ENCODE assay signal across 12 cellular contexts in the genomic region with DNA sequence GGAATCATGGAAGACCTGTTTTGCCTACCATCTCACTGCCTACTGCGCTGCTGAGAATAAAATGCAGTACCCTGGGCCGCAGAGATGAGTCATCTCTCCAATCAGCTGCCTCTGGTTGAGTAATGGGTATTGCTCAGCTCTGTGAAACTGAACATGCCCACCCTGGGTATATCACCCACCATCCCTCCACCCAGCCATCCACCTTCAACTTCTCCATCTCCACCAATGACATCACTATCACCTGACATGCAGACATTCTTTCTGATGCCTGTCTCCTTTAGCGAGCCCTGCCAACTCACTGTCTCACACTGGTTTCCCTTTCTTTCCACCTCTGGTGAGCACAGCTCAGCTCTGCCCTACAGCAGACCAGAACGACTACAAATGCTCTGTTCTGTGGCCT. TPM values are rescaled to one million over a fixed set of nuclear protein-coding genes. Genes with fewer than 3 reads are reported as not detected.
DNase-seq lines count a peak whose midpoint lies in the region; ATAC-seq and TF ChIP-seq lines count a peak whose summit lies in the region.
"Had no signal": no experiment of that assay in that cellular context is flagged by ENCODE, and none has a peak within 500 bp of the region (broad histone marks: within the 10 kb centered on the region; RNA-seq: fewer than 3 reads in every experiment).

No MANE protein-coding gene starts in this region.

- H3K27ac Mint-ChIP-seq in activated T-helper 17 cell treated with anti-CD3 and anti-CD28 coated beads, Interleukin-2, amount 50 U/mL, for 72 hours, result peak overlapping the region; percentile 46
- H3K27ac Mint-ChIP-seq: T-helper 2 cell treated with Interferon-gamma antibody and Interleukin-4, amounts not matched to agents 5 μg/mL and 100 μg/mL, for 36 hours had no signal

- peak; percentile 66 for ATAC-seq in activated T-helper 17 cell treated with anti-CD3 and anti-CD28 coated beads, Interleukin-2, amount 50 U/mL, for 72 hours (replicated peaks)
- no peak for ATAC-seq in omental fat pad (ENCODE audit: low FRiP score)

- H3K4me1 Mint-ChIP-seq in activated T-helper 17 cell treated with anti-CD3 and anti-CD28 coated beads, Interleukin-2, amount 50 U/mL, for 72 hours, result peaks cover 10% of the 10 kb centered on the region
- H3K4me1 Mint-ChIP-seq: neural crest cell had no signal

- no peaks in the 10 kb centered on the region for H3K9me3 Mint-ChIP-seq in activated T-helper 17 cell treated with anti-CD3 and anti-CD28 coated beads, Interleukin-2, amount 50 U/mL, for 72 hours
- H3K9me3 Mint-ChIP-seq: T-helper 2 cell treated with Interferon-gamma antibody and Interleukin-4, amounts not matched to agents 5 μg/mL and 100 μg/mL, for 36 hours had no signal

- H3K36me3 ChIP-seq in HEK293 (ENCODE audit: control insufficient read depth in 2 of 2, insufficient read depth in 1 of 2, low read length in 2 of 2) (peaks cover 39 to 90% of the 10 kb centered on the region in 2 experiments), tibial artery (no peaks in the 10 kb centered on the region)

- intact Hi-C loops in tibial artery (cut with DNase I; ENCODE audit: low total_unique reads), result no loop called here

- POLR2A ChIA-PET in HEK293 (lab: Yijun Ruan, JAX), result no interaction called here

- H3K36me3 Mint-ChIP-seq in activated T-helper 17 cell treated with anti-CD3 and anti-CD28 coated beads, Interleukin-2, amount 50 U/mL, for 72 hours (ENCODE audit: low read depth), result peaks cover 33% of the 10 kb centered on the region

- H3K27me3 ChIP-seq in tibial artery, result no peaks in the 10 kb centered on the region

- H3K4me1 ChIP-seq in HEK293 (ENCODE audit: control insufficient read depth, insufficient read depth, low read length) (no peaks in the 10 kb centered on the region), tibial artery (no peaks in the 10 kb centered on the region)

- H3K9me3 ChIP-seq in HEK293 (ENCODE audit: control insufficient read depth, insufficient read depth, low read depth, low read length), result no peaks in the 10 kb centered on the region
- H3K9me3 ChIP-seq in tibial artery, result no peaks in the 10 kb centered on the region

- TF ChIP-seq CTCF in AG10803 (conservative IDR thresholded peaks at IDR 0.05; ENCODE audit: low read length) (no peak), HEK293 (tag by site-specific recombination; IDR thresholded peaks at IDR 0.05) (no peak), tibial artery (IDR thresholded peaks at IDR 0.05) (no peak), omental fat pad (IDR thresholded peaks at IDR 0.05) (no peak)

- CTCF ChIA-PET in HEK293 (lab: Yijun Ruan, JAX), result interaction anchor here (1.9 to 4.6 kb wide), 3 partner anchors 12 to 21 kb away, joined by 5 to 17 read pairs (median 13); no protein-coding TSS in a partner anchor

- H3K27me3 Mint-ChIP-seq in activated T-helper 17 cell treated with anti-CD3 and anti-CD28 coated beads, Interleukin-2, amount 50 U/mL, for 72 hours, result no peaks in the 10 kb centered on the region

- H3K4me3 Mint-ChIP-seq in activated T-helper 17 cell treated with anti-CD3 and anti-CD28 coated beads, Interleukin-2, amount 50 U/mL, for 72 hours, result peak overlapping the region; percentile 28
- H3K4me3 Mint-ChIP-seq: neural crest cell; T-helper 2 cell treated with Interferon-gamma antibody and Interleukin-4, amounts not matched to agents 5 μg/mL and 100 μg/mL, for 36 hours had no signal

- DNase-seq in AG10803 (ENCODE audit: low read depth), result peak; percentile 25
- peak; percentile 84 for DNase-seq in islet precursor cell
- no peak for DNase-seq in NCI-H1092 treated with DMSO at 0.1 percent for 48 hours (lab: John Stamatoyannopoulos, UW)
- DNase-seq in tibial artery, result no peak
- no peak for DNase-seq in C1 segment of cervical spinal cord (lab: John Stamatoyannopoulos, UW)
- DNase-seq in omental fat pad (ENCODE audit: low spot score), result no peak
- DNase-seq: NCI-H69; stimulated activated CD4-positive, alpha-beta T cell treated with anti-CD3 and anti-CD28 coated beads, Interleukin-2, amount 100 ng/mL, for 48 hours had no signal

- H3K4me3 ChIP-seq in AG10803 (ENCODE audit: low read length) (no peak overlapping the region), HEK293 (ENCODE audit: low read depth, low read length) (no peak overlapping the region), tibial artery (no peak overlapping the region)

- H3K27ac ChIP-seq in HEK293 (ENCODE audit: extremely low read depth, low read depth, low read length), result no peak overlapping the region
- no peak overlapping the region for H3K27ac ChIP-seq in tibial artery

TF ChIP-seq in HEK293, 187 proteins besides CTCF, POLR2A, EP300 and RAD21:
- TF ChIP-seq ZFHX2 (tag by site-specific recombination; conservative IDR thresholded peaks at IDR 0.05), result 0 out of 2 replicates have a peak, but pooled peaks have one; percentile 17
- TF ChIP-seq, protein P1, sequence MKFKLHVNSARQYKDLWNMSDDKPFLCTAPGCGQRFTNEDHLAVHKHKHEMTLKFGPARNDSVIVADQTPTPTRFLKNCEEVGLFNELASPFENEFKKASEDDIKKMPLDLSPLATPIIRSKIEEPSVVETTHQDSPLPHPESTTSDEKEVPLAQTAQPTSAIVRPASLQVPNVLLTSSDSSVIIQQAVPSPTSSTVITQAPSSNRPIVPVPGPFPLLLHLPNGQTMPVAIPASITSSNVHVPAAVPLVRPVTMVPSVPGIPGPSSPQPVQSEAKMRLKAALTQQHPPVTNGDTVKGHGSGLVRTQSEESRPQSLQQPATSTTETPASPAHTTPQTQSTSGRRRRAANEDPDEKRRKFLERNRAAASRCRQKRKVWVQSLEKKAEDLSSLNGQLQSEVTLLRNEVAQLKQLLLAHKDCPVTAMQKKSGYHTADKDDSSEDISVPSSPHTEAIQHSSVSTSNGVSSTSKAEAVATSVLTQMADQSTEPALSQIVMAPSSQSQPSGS (tag by site-specific recombination; IDR thresholded peaks at IDR 0.05; ENCODE audit: low read depth), result peak; percentile 15; the same call in 1 of the 2 replicates
- TF ChIP-seq PRDM1 (tag by site-specific recombination; IDR thresholded peaks at IDR 0.05), result peak; percentile 52; the same call in 1 of the 2 replicates
- TF ChIP-seq KLF9 (tag by site-specific recombination; IDR thresholded peaks at IDR 0.05; ENCODE audit: low read depth), result no peak
- TF ChIP-seq EGR2 (tag by site-specific recombination; IDR thresholded peaks at IDR 0.05; ENCODE audit: low read depth), result peak; percentile 19; the same call in 1 of the 2 replicates
- no peak for TF ChIP-seq KLF16 (tag by site-specific recombination; IDR thresholded peaks at IDR 0.05)
TF ChIP-seq in HEK293: peak in this region for 4.

RNA-seq across cellular contexts. Expression of a gene that starts 33.6 kb away (rescaled TPM):
- 10 to 100 TPM; 13.6 to 14.7 TPM for total RNA-seq in activated T-helper 17 cell treated with anti-CD3 and anti-CD28 coated beads, Interleukin-2, amount 50 U/mL, for 72 hours
- total RNA-seq in omental fat pad, result under 1 TPM in 1 of 4 donors, not detected in 3; 0.36 TPM

Comparison
In these comparisons a context has a peak if more than half of its experiments do, and no peak if none do; other contexts are left out.
1. DNase-seq: peak in AG10803 (single experiment) and islet precursor cell (single experiment); none in NCI-H1092 treated with DMSO at 0.1 percent for 48 hours (single experiment), tibial artery (0 of 2), C1 segment of cervical spinal cord (0 of 14) and omental fat pad (single experiment).
2. RNA of a gene that starts 33.6 kb away (total RNA-seq): 13.6 to 14.7 TPM in activated T-helper 17 cell treated with anti-CD3 and anti-CD28 coated beads, Interleukin-2, amount 50 U/mL, for 72 hours; 0.36 TPM in omental fat pad; every median in the first group is over 10 times any median in the second.